In the genomic region with DNA sequence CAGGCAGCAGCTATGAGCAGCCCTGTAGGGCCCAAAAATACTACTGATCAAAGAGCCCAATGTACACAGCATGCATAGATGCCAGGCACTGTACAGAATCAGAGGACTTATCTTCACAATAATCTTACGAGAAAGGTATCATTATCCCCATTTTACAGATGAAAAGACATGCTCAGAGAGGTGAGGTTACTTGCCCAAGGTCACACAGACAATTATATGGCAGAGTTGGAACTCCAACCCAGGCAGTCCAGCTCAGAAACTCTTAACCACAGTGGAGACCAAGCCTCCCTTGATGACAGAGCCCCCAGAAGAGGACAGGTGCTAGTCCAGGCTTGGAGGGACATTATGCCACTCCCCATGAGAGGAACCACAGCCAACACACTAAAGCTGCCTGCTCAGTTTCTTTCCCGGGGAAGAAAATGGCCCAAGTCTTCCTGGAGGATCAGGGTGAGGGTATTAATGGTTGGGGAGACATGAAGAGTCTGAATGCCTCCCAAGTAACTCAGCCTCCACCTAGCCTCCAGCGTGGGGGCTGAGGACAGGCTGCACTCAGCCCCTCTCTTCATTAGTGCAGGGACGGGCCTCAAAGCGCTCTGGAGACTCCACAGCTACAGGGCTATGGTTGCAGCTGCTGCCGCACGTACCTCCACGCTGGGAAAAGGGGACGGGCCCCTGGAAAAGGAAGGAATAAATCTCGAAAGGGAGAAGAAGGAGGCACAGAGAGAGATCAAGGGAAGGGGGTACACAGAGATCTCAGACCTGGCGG, we compare ENCODE assay signal across 8 cellular contexts. TPM values are rescaled to one million over a fixed set of nuclear protein-coding genes. Genes with fewer than 3 reads are reported as not detected.
DNase-seq lines count a peak whose midpoint lies in the region; FAIRE-seq and TF ChIP-seq lines count a peak whose summit lies in the region.

No MANE protein-coding gene starts in this region.

- intact Hi-C loops in testis (cut with DNase I; ENCODE audit: low total_unique reads) = no loop called here

- H3K27me3 Mint-ChIP-seq in astrocyte (ENCODE audit: low read depth, unreplicated experiment) = no peaks in the 10 kb centered on the region

- TF ChIP-seq CTCF in C4-2B (conservative IDR thresholded peaks at IDR 0.05) (no peak), astrocyte (IDR thresholded peaks at IDR 0.05; ENCODE audit: insufficient read depth, low read depth, low read length) (no peak), kidney epithelial cell (IDR thresholded peaks at IDR 0.05; ENCODE audit: insufficient read depth, low read length, poor library complexity, severe bottlenecking) (no peak), testis (IDR thresholded peaks at IDR 0.05) (no peak)

- DNase-seq in astrocyte (ENCODE audit: low read depth) (no peak), kidney epithelial cell (ENCODE audit: low read depth) (no peak), testis (peak; percentile 37), medulla oblongata (ENCODE audit: extremely low spot score) (no peak), globus pallidus (ENCODE audit: low spot score) (no peak)
- no peak for DNase-seq in stimulated activated CD4-positive, alpha-beta T cell treated with anti-CD3 and anti-CD28 coated beads, Interleukin-2, amount 100 ng/mL, for 48 hours

- no peaks in the 10 kb centered on the region for H3K27me3 ChIP-seq in HUES6 (ENCODE audit: control insufficient read depth, insufficient read depth, low read length)
- H3K27me3 ChIP-seq in astrocyte (ENCODE audit: insufficient read depth, low read length) = no peaks in the 10 kb centered on the region
- no peaks in the 10 kb centered on the region for H3K27me3 ChIP-seq in kidney epithelial cell (ENCODE audit: control insufficient read depth, insufficient read depth, low read length)
- H3K27me3 ChIP-seq in testis = no peaks in the 10 kb centered on the region

- peak overlapping the region; percentile 91 for H3K4me3 Mint-ChIP-seq in astrocyte (ENCODE audit: unreplicated experiment)

- H3K4me3 ChIP-seq in HUES6 (ENCODE audit: low read depth, low read length) = peak overlapping the region; percentile 83
- H3K4me3 ChIP-seq in astrocyte (ENCODE audit: insufficient read depth, low read depth, low read length) = peak overlapping the region; percentile 70
- H3K4me3 ChIP-seq in kidney epithelial cell (ENCODE audit: low read depth, low read length) = peak overlapping the region; percentile 73
- peak overlapping the region; percentile 86 to 92 for H3K4me3 ChIP-seq in testis

- H4K20me1 ChIP-seq in astrocyte (ENCODE audit: insufficient read depth, low read length) = peaks cover 48% of the 10 kb centered on the region

- peaks cover 5% of the 10 kb centered on the region for H3K79me2 ChIP-seq in astrocyte (ENCODE audit: insufficient read depth, low read length)

- no peaks in the 10 kb centered on the region for H3K9me3 Mint-ChIP-seq in astrocyte (ENCODE audit: unreplicated experiment)

- H3K4me1 Mint-ChIP-seq in astrocyte (ENCODE audit: low read depth, unreplicated experiment) = peaks cover 11% of the 10 kb centered on the region

- peaks cover 40% of the 10 kb centered on the region for H3K36me3 ChIP-seq in HUES6 (ENCODE audit: control insufficient read depth, insufficient read depth, low read length)
- peaks cover 12% of the 10 kb centered on the region for H3K36me3 ChIP-seq in astrocyte (ENCODE audit: insufficient read depth, low read length)
- H3K36me3 ChIP-seq in kidney epithelial cell (ENCODE audit: control insufficient read depth, insufficient read depth, low read length) = no peaks in the 10 kb centered on the region
- no peaks in the 10 kb centered on the region for H3K36me3 ChIP-seq in testis (ENCODE audit: low read depth, missing control alignments)

- peaks cover 21% of the 10 kb centered on the region for H3K4me1 ChIP-seq in HUES6 (ENCODE audit: control insufficient read depth, insufficient read depth, low read length)
- peaks cover 7% of the 10 kb centered on the region for H3K4me1 ChIP-seq in astrocyte (ENCODE audit: insufficient read depth, low read length)
- H3K4me1 ChIP-seq in testis = peaks cover 17% of the 10 kb centered on the region

- FAIRE-seq in astrocyte (lab: Jason Lieb, UNC) = no peak

- H2AFZ ChIP-seq in astrocyte (ENCODE audit: low read depth, low read length) = peak overlapping the region; percentile 62

- WGBS in testis, 2 donors = 7 to 8% methylated on average over 9 to 11 of the region's 11 CpGs

- H3K4me2 ChIP-seq in astrocyte (ENCODE audit: low read length) = peak overlapping the region; percentile 96

- peak overlapping the region; percentile 15 for H3K27ac Mint-ChIP-seq in astrocyte (ENCODE audit: unreplicated experiment)

- H3K9me3 ChIP-seq in HUES6 (ENCODE audit: control insufficient read depth, insufficient read depth, low read depth, low read length) = no peaks in the 10 kb centered on the region
- H3K9me3 ChIP-seq in astrocyte (ENCODE audit: insufficient read depth, low read depth, low read length) = no peaks in the 10 kb centered on the region
- no peaks in the 10 kb centered on the region for H3K9me3 ChIP-seq in testis

- no peak for TF ChIP-seq POLR2A in testis (IDR thresholded peaks at IDR 0.05)

- H3K27ac ChIP-seq in C4-2B (peak overlapping the region; percentile 64), HUES6 (ENCODE audit: low read depth, low read length) (no peak overlapping the region), astrocyte (ENCODE audit: low read depth, low read length) (no peak overlapping the region), testis (peak overlapping the region; percentile 53 to 65)

- H3K36me3 Mint-ChIP-seq in astrocyte (ENCODE audit: low read depth, unreplicated experiment) = peaks cover 29% of the 10 kb centered on the region

- H3K9ac ChIP-seq in HUES6 (ENCODE audit: low read length) (peak overlapping the region; percentile 56), astrocyte (ENCODE audit: low read length) (peak overlapping the region; percentile 74)

RNA-seq across cellular contexts. Expression of a gene that starts 0.8 kb away (rescaled TPM):
- total RNA-seq in astrocyte = 23.1 and 27.7 TPM in 2 replicates
- 40.6 and 49.4 TPM in 2 replicates for total RNA-seq in kidney epithelial cell
- 100 to 1,000 TPM; 175 to 180 TPM for total RNA-seq in testis
- 94.9 TPM for polyA plus RNA-seq in testis (ENCODE audit: insufficient read depth, low read depth, low replicate concordance)

RNA-seq across cellular contexts. Expression of a gene that starts 19.7 kb away (rescaled TPM):
- 71.5 and 88.2 TPM in 2 replicates for total RNA-seq in astrocyte
- total RNA-seq in kidney epithelial cell = 52.9 and 65.2 TPM in 2 replicates
- 100 to 1,000 TPM in 1 of 2 donors, 10 to 100 TPM in 1; 92.4 to 124 TPM for total RNA-seq in testis
- polyA plus RNA-seq in testis (ENCODE audit: insufficient read depth, low read depth, low replicate concordance) = 57.7 TPM

RNA-seq across cellular contexts. Expression of a gene that starts 25.1 kb away (rescaled TPM):
- total RNA-seq in astrocyte (10.3 and 11.7 TPM in 2 replicates), kidney epithelial cell (20.8 and 30.3 TPM in 2 replicates), testis (10 to 100 TPM; 30.7 to 65.8 TPM)
- polyA plus RNA-seq in testis (ENCODE audit: insufficient read depth, low read depth, low replicate concordance) = 29.2 TPM

RNA-seq across cellular contexts. Expression of a gene that starts 45.5 kb away (rescaled TPM):
- total RNA-seq in astrocyte (not detected in 2 replicates), kidney epithelial cell (not detected in 2 replicates), testis (under 1 TPM; 0.24 to 0.50 TPM)
- 0.69 TPM for polyA plus RNA-seq in testis (ENCODE audit: insufficient read depth, low read depth, low replicate concordance)

RNA-seq across cellular contexts. Expression of a gene that starts 47.2 kb away (rescaled TPM):
- total RNA-seq in astrocyte = 7.0 and 8.7 TPM in 2 replicates
- total RNA-seq in kidney epithelial cell = 8.4 and 9.7 TPM in 2 replicates
- 100 to 1,000 TPM in 1 of 2 donors, 10 to 100 TPM in 1; 79.4 to 116 TPM for total RNA-seq in testis
- polyA plus RNA-seq in testis (ENCODE audit: insufficient read depth, low read depth, low replicate concordance) = 232 TPM

Comparison
In these comparisons a context has a peak if more than half of its experiments do, and no peak if none do; other contexts are left out.
1. H3K27ac ChIP-seq: peak in C4-2B (single experiment) and testis (2 of 2); none in HUES6 (single experiment) and astrocyte (single experiment).
2. Peak in every context shown above with its lines, with median percentiles within 50 percentile points of each other: H3K4me3 ChIP-seq.